ENCODE assay signal across 8 cellular contexts in the genomic region with DNA sequence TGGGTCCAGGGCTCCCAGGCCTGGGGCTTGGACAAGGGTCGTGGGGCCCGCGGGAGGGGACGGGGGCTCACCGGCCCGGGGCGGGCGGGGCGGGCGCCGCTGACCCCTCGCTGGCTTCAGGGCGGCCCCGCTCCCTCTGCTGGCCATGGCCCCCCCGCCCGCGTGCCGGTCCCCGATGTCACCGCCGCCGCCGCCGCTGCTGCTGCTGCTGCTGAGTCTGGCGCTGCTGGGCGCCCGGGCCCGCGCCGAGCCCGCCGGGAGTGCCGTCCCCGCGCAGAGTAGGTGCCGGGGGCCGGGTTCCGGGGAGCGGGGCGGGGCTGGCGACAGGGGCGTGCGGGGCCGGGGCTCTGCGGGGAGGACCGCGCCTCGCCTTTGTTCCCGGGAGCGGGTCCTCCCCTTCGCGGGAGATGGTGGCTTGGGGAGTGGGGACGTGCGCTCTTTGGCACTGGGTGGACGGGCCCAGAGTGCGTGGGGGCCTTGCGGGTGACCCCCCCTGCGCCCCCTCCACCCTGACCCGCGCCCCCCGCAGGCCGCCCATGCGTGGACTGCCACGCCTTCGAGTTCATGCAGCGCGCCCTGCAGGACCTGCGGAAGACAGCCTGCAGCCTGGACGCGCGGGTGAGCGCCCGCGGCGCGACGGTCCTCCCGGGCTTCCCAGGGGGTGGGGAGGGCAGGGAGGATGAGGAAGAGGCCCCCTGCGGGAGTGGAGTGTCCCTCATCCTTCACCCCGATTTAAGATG. TPM values are rescaled to one million over a fixed set of nuclear protein-coding genes. Genes with fewer than 3 reads are reported as not detected.
DNase-seq lines count a peak whose midpoint lies in the region; ATAC-seq and TF ChIP-seq lines count a peak whose summit lies in the region.

No MANE protein-coding gene starts in this region.

- H3K36me3 ChIP-seq in HUES6 (ENCODE audit: control insufficient read depth, insufficient read depth, low read length), result no peaks in the 10 kb centered on the region
- no peaks in the 10 kb centered on the region for H3K36me3 ChIP-seq in neutrophil

- peaks cover 69% of the 10 kb centered on the region for H3K27me3 ChIP-seq in HUES6 (ENCODE audit: control insufficient read depth, insufficient read depth, low read length)
- peaks cover 100% of the 10 kb centered on the region for H3K27me3 ChIP-seq in neutrophil

- H3K9me3 Mint-ChIP-seq in activated T-cell treated with anti-CD3 and anti-CD28 coated beads, Interleukin-2, amount 50 U/mL, for 24 hours, result no peaks in the 10 kb centered on the region

- DNase-seq in NCI-H1417 (lab: John Stamatoyannopoulos, UW) (peak in 2 of 3 experiments; percentile 48 to 67), NCI-H1417 treated with DMSO at 0.1 percent for 48 hours (lab: John Stamatoyannopoulos, UW) (no peak), fibroblast of villous mesenchyme (ENCODE audit: low read depth) (peak; percentile 8), NCI-H82 treated with DMSO at 0.1 percent for 48 hours (lab: John Stamatoyannopoulos, UW; ENCODE audit: unreplicated experiment) (no peak)
- peak; percentile 64 for DNase-seq in activated T-cell treated with anti-CD3 and anti-CD28 coated beads, Interleukin-2, amount 50 U/mL, for 24 hours

- H3K27ac ChIP-seq in HUES6 (ENCODE audit: low read depth, low read length), result no peak overlapping the region
- H3K27ac ChIP-seq in neutrophil, result peak overlapping the region; percentile 36

- H3K9me3 ChIP-seq in HUES6 (ENCODE audit: control insufficient read depth, insufficient read depth, low read depth, low read length) (peaks cover 4% of the 10 kb centered on the region; the same call in 1 of the 2 replicates), neutrophil (no peaks in the 10 kb centered on the region)

- H3K9ac ChIP-seq in HUES6 (ENCODE audit: low read length), result no peak overlapping the region

- peak overlapping the region; percentile 68 for H3K4me3 ChIP-seq in HUES6 (ENCODE audit: low read depth, low read length)
- H3K4me3 ChIP-seq in fibroblast of villous mesenchyme (ENCODE audit: low read depth, low read length), result peak overlapping the region; percentile 81
- H3K4me3 ChIP-seq in neutrophil (ENCODE audit: low read depth in 1 of 2, low read length in 1 of 2), result peak overlapping the region; percentile 84 to 92

- H3K27me3 Mint-ChIP-seq in activated T-cell treated with anti-CD3 and anti-CD28 coated beads, Interleukin-2, amount 50 U/mL, for 24 hours, result peaks cover 30% of the 10 kb centered on the region

- peak overlapping the region; percentile 68 for H3K4me3 Mint-ChIP-seq in activated T-cell treated with anti-CD3 and anti-CD28 coated beads, Interleukin-2, amount 50 U/mL, for 24 hours

- H3K27ac Mint-ChIP-seq in activated T-cell treated with anti-CD3 and anti-CD28 coated beads, Interleukin-2, amount 50 U/mL, for 24 hours, result no peak overlapping the region

- no peaks in the 10 kb centered on the region for H3K36me3 Mint-ChIP-seq in activated T-cell treated with anti-CD3 and anti-CD28 coated beads, Interleukin-2, amount 50 U/mL, for 24 hours (ENCODE audit: low read depth)

- TF ChIP-seq CTCF in fibroblast of villous mesenchyme (IDR thresholded peaks at IDR 0.05; ENCODE audit: insufficient read depth, low read depth, low read length), result no peak
- TF ChIP-seq CTCF in neutrophil (IDR thresholded peaks at IDR 0.05), result no peak

- H3K4me1 ChIP-seq in HUES6 (ENCODE audit: control insufficient read depth, insufficient read depth, low read length), result no peaks in the 10 kb centered on the region
- H3K4me1 ChIP-seq in neutrophil (ENCODE audit: control insufficient read depth in 1 of 2, insufficient read depth in 1 of 2, low read depth in 1 of 2, low read length in 1 of 2), result peaks cover 10 to 21% of the 10 kb centered on the region in 2 experiments

- no peak for ATAC-seq in HG02840 (IDR thresholded peaks at IDR 0.05; ENCODE audit: low FRiP score, unreplicated experiment)

- peaks cover 8% of the 10 kb centered on the region for H3K4me1 Mint-ChIP-seq in activated T-cell treated with anti-CD3 and anti-CD28 coated beads, Interleukin-2, amount 50 U/mL, for 24 hours (ENCODE audit: low read depth)

RNA-seq across cellular contexts. Expression of gene NAT8L, which starts 16.8 kb away (rescaled TPM):
- total RNA-seq in fibroblast of villous mesenchyme, result under 0.01 TPM in 2 replicates

RNA-seq across cellular contexts. Expression of gene NELFA, which starts 33.6 kb away (rescaled TPM):
- total RNA-seq in fibroblast of villous mesenchyme, result 17.7 and 18.1 TPM in 2 replicates

Comparison
In these comparisons a context has a peak if more than half of its experiments do, and no peak if none do; other contexts are left out.
1. DNase-seq: peak in NCI-H1417 (2 of 3), activated T-cell treated with anti-CD3 and anti-CD28 coated beads, Interleukin-2, amount 50 U/mL, for 24 hours (single experiment) and fibroblast of villous mesenchyme (single experiment); none in NCI-H1417 treated with DMSO at 0.1 percent for 48 hours (single experiment) and NCI-H82 treated with DMSO at 0.1 percent for 48 hours (single experiment).
2. Peak in every context shown above with its lines, with median percentiles within 50 percentile points of each other: H3K4me3 ChIP-seq.